2 cellular contexts compared by ENCODE assay signal in genomic region chr12:53361638-53362037, GRCh38. TPM values are rescaled to one million over a fixed set of nuclear protein-coding genes. Genes with fewer than 3 reads are reported as not detected.
"Had no signal": no experiment of that assay in that cellular context is flagged by ENCODE, and none has a peak within 500 bp of the region (broad histone marks: within the 10 kb centered on the region; RNA-seq: fewer than 3 reads in every experiment).

No MANE protein-coding gene starts in this region.

RNA-seq across cellular contexts. Expression of gene SP7, which starts 25.5 kb away (rescaled TPM):
- polyA plus RNA-seq: GM23248, GM23338 had no signal
